9 cellular contexts compared by ENCODE assay signal in the genomic region with DNA sequence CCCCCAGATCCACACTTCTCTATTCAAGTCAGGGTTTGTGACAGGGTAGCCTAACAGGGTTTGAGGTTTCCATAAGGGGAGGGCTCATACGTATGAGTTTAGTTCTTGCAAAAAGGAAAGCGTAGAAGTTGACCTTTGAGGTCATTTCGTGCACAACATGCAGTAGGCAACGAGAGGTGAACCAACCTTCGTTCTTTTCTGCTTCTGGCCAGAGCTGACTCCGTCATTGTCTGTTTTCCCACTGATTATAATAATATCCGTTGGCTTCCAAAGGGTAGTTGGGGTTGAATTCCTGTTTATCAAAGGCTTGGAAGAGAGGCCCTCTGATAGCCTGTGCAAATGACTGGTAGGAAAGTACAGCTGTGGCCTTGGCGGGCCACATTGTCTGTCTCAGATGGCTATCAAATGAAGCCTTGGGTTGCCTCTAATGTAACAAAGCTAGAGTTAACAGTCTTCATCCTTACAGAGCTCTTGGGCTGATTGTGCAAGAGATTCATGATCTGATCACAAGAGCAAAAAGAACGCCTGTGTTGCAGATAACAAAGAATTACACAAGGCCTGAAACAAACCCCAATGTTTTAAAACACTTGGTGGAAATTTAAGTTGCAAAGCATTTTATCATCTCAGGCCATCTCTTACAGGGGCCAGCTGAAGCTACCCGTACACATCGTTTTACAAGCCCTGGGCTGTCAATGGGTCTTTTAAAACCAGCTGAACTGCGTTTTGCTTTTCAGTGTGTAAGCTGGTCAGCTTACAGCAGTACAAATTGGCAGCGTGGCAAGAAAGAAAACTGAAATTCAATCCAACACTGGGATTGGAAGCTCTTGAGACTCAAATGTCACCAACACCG. TPM values are rescaled to one million over a fixed set of nuclear protein-coding genes. Genes with fewer than 3 reads are reported as not detected.
DNase-seq lines count a peak whose midpoint lies in the region; ATAC-seq and TF ChIP-seq lines count a peak whose summit lies in the region.
"Had no signal": no experiment of that assay in that cellular context is flagged by ENCODE, and none has a peak within 500 bp of the region (broad histone marks: within the 10 kb centered on the region; RNA-seq: fewer than 3 reads in every experiment).

No MANE protein-coding gene starts in this region.

- DNase-seq in KG1 (lab: John Stamatoyannopoulos, UW) (peak; percentile 32), heart left ventricle (no peak), spleen (no peak), NCI-H526 (lab: John Stamatoyannopoulos, UW) (no peak)
- DNase-seq: activated CD4-positive, CD25-positive, alpha-beta regulatory T cell treated with anti-CD3 and anti-CD28 coated beads, Interleukin-2, amount 50 U/mL, for 72 hours had no signal

- intact Hi-C loops in heart left ventricle (cut with DNase I) (loop anchor here in 4 of 10 donors (10.0 kb wide), 3 partner anchors 56 to 116 kb away; partner anchors contain the start of gene TMSB4X (in 3 of the 4)), spleen (cut with DNase I; ENCODE audit: low total_unique reads) (no loop called here)

- H3K27ac ChIP-seq in heart left ventricle (peak overlapping the region in 9 of 12 donors; percentile 7 to 90 (median 41)), spleen (peak overlapping the region; percentile 43 to 90 (median 88))

- no peak for TF ChIP-seq POLR2A in heart left ventricle (IDR thresholded peaks at IDR 0.05)
- no peak for TF ChIP-seq POLR2A in spleen (IDR thresholded peaks at IDR 0.05)

- ATAC-seq in heart left ventricle (peak in 3 of 4 donors; percentile 33 to 61 (median 40)), HG02840 (IDR thresholded peaks at IDR 0.05; ENCODE audit: low FRiP score, unreplicated experiment) (no peak), GM18867 (IDR thresholded peaks at IDR 0.05; ENCODE audit: unreplicated experiment) (no peak), GM21515 (IDR thresholded peaks at IDR 0.05; ENCODE audit: unreplicated experiment) (no peak)

- TF ChIP-seq CTCF in heart left ventricle (IDR thresholded peaks at IDR 0.05), result no peak
- no peak for TF ChIP-seq CTCF in spleen (IDR thresholded peaks at IDR 0.05 in 8 of 11, conservative IDR thresholded peaks at IDR 0.05 in 3 of 11)

- H3K36me3 Mint-ChIP-seq in T-helper 1 cell treated with Interleukin-12 subunit alpha and Interleukin-12 subunit beta and Interleukin-4 antibody, amounts not matched to agents 30 μg/mL and 1 μg/mL, for 36 hours (ENCODE audit: low read depth), result peaks cover 1% of the 10 kb centered on the region

- peak overlapping the region; percentile 89 for H3K27ac Mint-ChIP-seq in T-helper 1 cell treated with Interleukin-12 subunit alpha and Interleukin-12 subunit beta and Interleukin-4 antibody, amounts not matched to agents 30 μg/mL and 1 μg/mL, for 36 hours

- H3K36me3 ChIP-seq in heart left ventricle (no peaks in the 10 kb centered on the region), spleen (no peaks in the 10 kb centered on the region)

- H3K27me3 ChIP-seq in heart left ventricle (peaks cover 0 to 4% (median 0%) of the 10 kb centered on the region in 9 donors), spleen (replicated peaks in 1 of 7) (no peaks in the 10 kb centered on the region)

- H3K4me1 Mint-ChIP-seq in T-helper 1 cell treated with Interleukin-12 subunit alpha and Interleukin-12 subunit beta and Interleukin-4 antibody, amounts not matched to agents 30 μg/mL and 1 μg/mL, for 36 hours (ENCODE audit: low read depth), result peaks cover 82% of the 10 kb centered on the region

- no peaks in the 10 kb centered on the region for H3K27me3 Mint-ChIP-seq in T-helper 1 cell treated with Interleukin-12 subunit alpha and Interleukin-12 subunit beta and Interleukin-4 antibody, amounts not matched to agents 30 μg/mL and 1 μg/mL, for 36 hours (ENCODE audit: low read depth)

- H3K4me3 ChIP-seq in heart left ventricle (peak overlapping the region in 1 of 12 donors; percentile 20), spleen (peak overlapping the region in 1 of 8 donors; percentile 46)

- H3K4me1 ChIP-seq in heart left ventricle (peaks cover 0 to 83% (median 10%) of the 10 kb centered on the region in 12 donors), spleen (peaks cover 40 to 100% (median 86%) of the 10 kb centered on the region in 6 donors)

- WGBS in heart left ventricle, 4 donors, result 58 to 73% (median 66%) methylated on average over 14 of the region's 14 CpGs
- WGBS in spleen, 5 donors, result 20 to 61% (median 46%) methylated on average over 12 to 14 of the region's 14 CpGs

- peak overlapping the region; percentile 39 for H3K4me3 Mint-ChIP-seq in T-helper 1 cell treated with Interleukin-12 subunit alpha and Interleukin-12 subunit beta and Interleukin-4 antibody, amounts not matched to agents 30 μg/mL and 1 μg/mL, for 36 hours

- peaks cover 0 to 7% (median 0%) of the 10 kb centered on the region in 12 donors for H3K9me3 ChIP-seq in heart left ventricle
- H3K9me3 ChIP-seq in spleen, result no peaks in the 10 kb centered on the region

- no peaks in the 10 kb centered on the region for H3K9me3 Mint-ChIP-seq in T-helper 1 cell treated with Interleukin-12 subunit alpha and Interleukin-12 subunit beta and Interleukin-4 antibody, amounts not matched to agents 30 μg/mL and 1 μg/mL, for 36 hours

RNA-seq across cellular contexts. Expression of gene FAM9C, which starts 46.1 kb away (rescaled TPM):
- total RNA-seq in heart left ventricle (1 to 10 TPM in 1 of 9 donors, under 1 TPM in 5, not detected in 3; 0.20 to 2.6 (median 0.34) TPM), spleen (10 to 100 TPM in 3 of 7 donors, under 1 TPM in 2, not detected in 2; 0.09 to 56.0 (median 12.3) TPM)
- polyA plus RNA-seq in heart left ventricle (not detected), spleen (10 to 100 TPM in 1 of 3 donors, under 1 TPM in 1, not detected in 1; 0.16 to 10.5 TPM)

Comparison
In these comparisons a context has a peak if more than half of its experiments do, and no peak if none do; other contexts are left out.
1. ATAC-seq: peak in heart left ventricle (3 of 4); none in HG02840 (single experiment), GM18867 (single experiment) and GM21515 (single experiment).